21 cellular contexts compared by ENCODE assay signal in the genomic region with DNA sequence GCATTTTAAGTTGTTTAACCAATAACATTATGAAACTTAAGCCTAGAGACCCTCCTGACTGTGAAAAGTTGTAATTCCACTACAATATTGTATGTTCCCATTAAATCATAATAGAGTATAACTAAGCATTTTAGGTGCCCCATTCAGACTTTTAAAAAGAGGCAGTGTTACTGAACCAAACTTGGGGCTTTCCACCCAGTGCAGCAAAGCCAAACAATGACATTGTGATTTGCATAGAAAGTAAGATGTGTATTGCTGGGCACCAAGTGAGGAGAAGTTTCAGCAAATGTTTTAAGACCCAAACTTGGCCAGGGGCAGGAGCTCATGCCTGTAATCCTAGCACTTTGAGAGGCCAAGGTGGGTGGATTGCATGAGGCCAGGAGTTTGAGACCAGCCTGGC.
"Had no signal": no experiment of that assay in that cellular context is flagged by ENCODE, and none has a peak within 500 bp of the region (broad histone marks: within the 10 kb centered on the region; RNA-seq: fewer than 3 reads in every experiment).

No MANE protein-coding gene starts in this region.

- H3K27ac Mint-ChIP-seq: activated naive CD8-positive, alpha-beta T cell; brain; memory B cell; natural killer cell; stimulated activated effector memory CD8-positive, alpha-beta T cell treated with anti-CD3 and anti-CD28 coated beads, Interleukin-12 subunit alpha, Interleukin-12 subunit beta, amount 100 ng/mL, for 72 hours had no signal

- H3K4me1 Mint-ChIP-seq: brain; memory B cell; natural killer cell; stimulated activated effector memory CD8-positive, alpha-beta T cell treated with anti-CD3 and anti-CD28 coated beads, Interleukin-12 subunit alpha, Interleukin-12 subunit beta, amount 100 ng/mL, for 72 hours had no signal

- H3K4me1 ChIP-seq: colonic mucosa, esophagus muscularis mucosa, left ventricle myocardium inferior, parathyroid adenoma, upper lobe of right lung had no signal

- ATAC-seq: natural killer cell; stimulated activated effector memory CD8-positive, alpha-beta T cell treated with anti-CD3 and anti-CD28 coated beads, Interleukin-12 subunit alpha, Interleukin-12 subunit beta, amount 100 ng/mL, for 72 hours; upper lobe of right lung had no signal

- H3K27me3 ChIP-seq: colonic mucosa, esophagus muscularis mucosa, hepatocyte, neutrophil, upper lobe of right lung had no signal

- H3K27me3 Mint-ChIP-seq: brain, memory B cell had no signal

- H3K36me3 ChIP-seq: colonic mucosa, esophagus muscularis mucosa, left ventricle myocardium inferior, neutrophil, thoracic aorta, upper lobe of right lung had no signal

- DNase-seq: activated CD4-positive, alpha-beta T cell treated with anti-CD3 and anti-CD28 coated beads, Interleukin-2, amount 50 U/mL, for 1 hour; activated CD4-positive, CD25-positive, alpha-beta regulatory T cell; activated CD8-positive, alpha-beta memory T cell treated with anti-CD3 and anti-CD28 coated beads for 24 hours; activated gamma-delta T cell treated with Interleukin-2 at 50 U/mL for 16 hours; amygdala; central memory CD4-positive, alpha-beta T cell; colonic mucosa; effector CD4-positive, alpha-beta T cell; kidney; left ventricle myocardium inferior; natural killer cell; upper lobe of right lung had no signal

- H3K4me3 Mint-ChIP-seq: activated naive CD8-positive, alpha-beta T cell; brain; memory B cell; natural killer cell; stimulated activated effector memory CD8-positive, alpha-beta T cell treated with anti-CD3 and anti-CD28 coated beads, Interleukin-12 subunit alpha, Interleukin-12 subunit beta, amount 100 ng/mL, for 72 hours had no signal

- H3K36me3 Mint-ChIP-seq: activated naive CD8-positive, alpha-beta T cell; memory B cell; natural killer cell; stimulated activated effector memory CD8-positive, alpha-beta T cell treated with anti-CD3 and anti-CD28 coated beads, Interleukin-12 subunit alpha, Interleukin-12 subunit beta, amount 100 ng/mL, for 72 hours had no signal

- H3K4me2 ChIP-seq: hepatocyte had no signal

- H3K9ac ChIP-seq: parathyroid adenoma had no signal

- H3K79me2 ChIP-seq: hepatocyte, parathyroid adenoma had no signal

- H3K9me3 ChIP-seq: colonic mucosa, neutrophil, thoracic aorta, upper lobe of right lung had no signal

- H2AFZ ChIP-seq: hepatocyte, parathyroid adenoma had no signal

- H3K27ac ChIP-seq: colonic mucosa, esophagus muscularis mucosa, hepatocyte, left ventricle myocardium inferior, neutrophil, parathyroid adenoma, thoracic aorta, upper lobe of right lung had no signal

- H3K4me3 ChIP-seq: colonic mucosa, esophagus muscularis mucosa, hepatocyte, left ventricle myocardium inferior, thoracic aorta, upper lobe of right lung had no signal
